ENCODE assay signal across 21 cellular contexts in the genomic region with DNA sequence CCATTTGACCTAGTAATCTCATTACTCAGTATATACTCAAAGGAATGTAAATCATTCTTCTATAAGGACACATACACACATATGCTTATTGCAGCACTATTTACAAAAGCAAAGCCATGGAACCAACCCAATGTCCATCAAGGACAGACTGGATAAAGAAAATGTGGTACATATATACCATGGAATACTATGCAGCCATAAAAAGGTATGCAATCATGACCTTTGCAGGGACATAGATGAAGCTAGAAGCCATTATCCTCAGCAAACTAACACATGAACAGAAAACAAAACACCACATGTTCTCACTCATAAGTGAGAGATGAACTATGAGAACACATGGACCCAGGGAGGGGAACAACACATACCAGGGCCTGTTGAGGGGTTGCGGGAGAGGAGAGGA.
"Had no signal": no experiment of that assay in that cellular context is flagged by ENCODE, and none has a peak within 500 bp of the region (broad histone marks: within the 10 kb centered on the region; RNA-seq: fewer than 3 reads in every experiment).

No MANE protein-coding gene starts in this region.

- ATAC-seq: Panc1, PC-3, Right ventricle myocardium inferior had no signal

- H3K27me3 ChIP-seq: SJCRH30 had no signal

- H3K36me3 ChIP-seq: SJCRH30 had no signal

- DNase-seq: Kasumi-1, MM.1S, NCI-H1092 treated with DMSO at 0.1 percent for 48 hours, NCI-H1436, NCI-H187, NCI-H2029, NCI-H2081 treated with DMSO at 0.1 percent for 48 hours, NCI-H2171, NCI-H226, NCI-H446, NCI-H510A, NCI-H524 treated with DMSO at 0.1 percent for 48 hours, NCI-H69, NCI-H774, PC-3, SHP77 treated with DMSO at 0.1 percent for 48 hours, SJCRH30, SW 1271 had no signal

- H3K4me3 ChIP-seq: SJCRH30 had no signal

- H3K9ac ChIP-seq: KMS-11 had no signal

- H3K27ac ChIP-seq: KMS-11, SJCRH30 had no signal

- H3K4me1 ChIP-seq: SJCRH30 had no signal

- H3K4me2 ChIP-seq: KMS-11 had no signal

- H3K9me3 ChIP-seq: SJCRH30 had no signal
